In the genomic region with DNA sequence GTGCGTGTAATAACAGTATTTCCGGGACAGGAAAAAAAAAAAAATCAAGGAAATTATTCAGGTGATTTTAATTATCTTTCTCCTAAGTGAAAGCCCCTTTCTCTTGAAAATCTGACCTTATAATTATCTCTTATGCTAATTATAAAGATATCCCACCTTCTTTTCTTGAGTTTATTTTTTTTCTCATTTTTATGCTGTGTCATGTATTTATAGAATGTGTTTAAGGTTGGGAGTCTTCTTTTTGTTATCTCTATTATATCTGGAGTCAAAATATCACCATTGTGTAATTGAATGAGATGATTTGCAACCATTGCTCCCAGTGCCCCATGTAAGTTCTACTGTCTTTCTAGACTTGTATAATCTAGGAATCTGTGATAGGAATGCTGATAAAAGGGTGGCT, we compare ENCODE assay signal across 22 cellular contexts.
"Had no signal": no experiment of that assay in that cellular context is flagged by ENCODE, and none has a peak within 500 bp of the region (broad histone marks: within the 10 kb centered on the region; RNA-seq: fewer than 3 reads in every experiment).

No MANE protein-coding gene starts in this region.

- H3K36me3 ChIP-seq: MG63, SJSA1 had no signal

- H3K27ac ChIP-seq: SJSA1, SK-N-MC had no signal

- H3K9me3 ChIP-seq: MG63 had no signal

- DNase-seq: Karpas-422, KBM-7, MG63, NCI-H1092 treated with DMSO at 0.1 percent for 48 hours, NCI-H1436, NCI-H187, NCI-H2029, NCI-H2081 treated with DMSO at 0.1 percent for 48 hours, NCI-H2171, NCI-H226, NCI-H446, NCI-H510A, NCI-H524 treated with DMSO at 0.1 percent for 48 hours, NCI-H69, NCI-H774, Right ventricle myocardium superior, RPMI8226, SIG-M5, T-helper 1 cell had no signal

- H3K4me3 ChIP-seq: MG63, SJSA1, SK-N-MC had no signal

- FAIRE-seq: RCC 7860 had no signal
